ENCODE assay signal across 8 cellular contexts in genomic region chr4:87390931-87391782, GRCh38. TPM values are rescaled to one million over a fixed set of nuclear protein-coding genes. Genes with fewer than 3 reads are reported as not detected.
DNase-seq lines count a peak whose midpoint lies in the region; ATAC-seq and TF ChIP-seq lines count a peak whose summit lies in the region.

TSS of gene HSD17B11 (minus strand) at chr4:87391188. CDS start at chr4:87391070, 118 bp downstream.

- peak; percentile 93 for DNase-seq in GM13977 (ENCODE audit: low spot score)
- DNase-seq in NCI-H1694 (lab: John Stamatoyannopoulos, UW) = peak; percentile 84
- peak; percentile 73 for DNase-seq in amniotic stem cell (lab: John Stamatoyannopoulos, UW)
- DNase-seq in left cardiac atrium = peak; percentile 92
- DNase-seq in posterior vena cava (ENCODE audit: low spot score) = peak; percentile 97
- DNase-seq in upper lobe of right lung = peak; percentile 93

- no peaks in the 10 kb centered on the region for H3K36me3 ChIP-seq in upper lobe of right lung

- peak; percentile 98 for ATAC-seq in HG02884 (IDR thresholded peaks at IDR 0.05; ENCODE audit: unreplicated experiment)
- peak; percentile 100 for ATAC-seq in left cardiac atrium
- peak; percentile 99 for ATAC-seq in upper lobe of right lung

- peak within 1 kb of the TSS; percentile 70 for H3K4me3 ChIP-seq in upper lobe of right lung

- H3K27me3 Mint-ChIP-seq in T-helper 1 cell treated with Interleukin-12 subunit alpha and Interleukin-12 subunit beta and Interleukin-4 antibody, amounts not matched to agents 30 μg/mL and 1 μg/mL, for 36 hours (ENCODE audit: low read depth) = peaks cover 11% of the 10 kb centered on the region

- H3K27me3 ChIP-seq in upper lobe of right lung = no peaks in the 10 kb centered on the region

- peaks cover 5% of the 10 kb centered on the region for H3K36me3 Mint-ChIP-seq in T-helper 1 cell treated with Interleukin-12 subunit alpha and Interleukin-12 subunit beta and Interleukin-4 antibody, amounts not matched to agents 30 μg/mL and 1 μg/mL, for 36 hours (ENCODE audit: low read depth)

- H3K4me1 ChIP-seq in upper lobe of right lung = peaks cover 27% of the 10 kb centered on the region

- H3K9me3 ChIP-seq in upper lobe of right lung = no peaks in the 10 kb centered on the region

- intact Hi-C loops in left cardiac atrium (cut with DNase I) = no loop called here
- intact Hi-C loops in posterior vena cava (cut with DNase I) = no loop called here
- intact Hi-C loops in upper lobe of right lung (cut with DNase I) = no loop called here

- no peaks in the 10 kb centered on the region for H3K9me3 Mint-ChIP-seq in T-helper 1 cell treated with Interleukin-12 subunit alpha and Interleukin-12 subunit beta and Interleukin-4 antibody, amounts not matched to agents 30 μg/mL and 1 μg/mL, for 36 hours

- peak within 1 kb of the TSS; percentile 97 for H3K4me3 Mint-ChIP-seq in T-helper 1 cell treated with Interleukin-12 subunit alpha and Interleukin-12 subunit beta and Interleukin-4 antibody, amounts not matched to agents 30 μg/mL and 1 μg/mL, for 36 hours

- H3K4me1 Mint-ChIP-seq in T-helper 1 cell treated with Interleukin-12 subunit alpha and Interleukin-12 subunit beta and Interleukin-4 antibody, amounts not matched to agents 30 μg/mL and 1 μg/mL, for 36 hours (ENCODE audit: low read depth) = peaks cover 38% of the 10 kb centered on the region

- H3K27ac Mint-ChIP-seq in T-helper 1 cell treated with Interleukin-12 subunit alpha and Interleukin-12 subunit beta and Interleukin-4 antibody, amounts not matched to agents 30 μg/mL and 1 μg/mL, for 36 hours = peak within 1 kb of the TSS; percentile 78

- in situ Hi-C loops in GM13977 (cut with MboI; ENCODE audit: low pct_unique_long_range_greater_than_20kb, low sequenced_read_pairs, unreplicated experiment) = no loop called here

- peak within 1 kb of the TSS; percentile 90 for H3K27ac ChIP-seq in upper lobe of right lung

- TF ChIP-seq CTCF in GM13977 (IDR thresholded peaks at IDR 0.05; ENCODE audit: extremely low read depth, insufficient read depth, missing control alignments) (no peak), upper lobe of right lung (IDR thresholded peaks at IDR 0.05) (peak; percentile 37)

RNA-seq across cellular contexts. Expression of gene HSD17B11, which starts in this region (rescaled TPM):
- 10 to 100 TPM; 17.0 to 24.1 TPM for total RNA-seq in left cardiac atrium
- 10 to 100 TPM; 31.1 to 36.1 TPM for total RNA-seq in posterior vena cava
- total RNA-seq in upper lobe of right lung = 95.6 TPM

Comparison
In these comparisons a context has a peak if more than half of its experiments do, and no peak if none do; other contexts are left out.
1. Peak in every context shown above with its lines: DNase-seq, ATAC-seq, H3K4me3 ChIP-seq and H3K27ac ChIP-seq.